In the genomic region with DNA sequence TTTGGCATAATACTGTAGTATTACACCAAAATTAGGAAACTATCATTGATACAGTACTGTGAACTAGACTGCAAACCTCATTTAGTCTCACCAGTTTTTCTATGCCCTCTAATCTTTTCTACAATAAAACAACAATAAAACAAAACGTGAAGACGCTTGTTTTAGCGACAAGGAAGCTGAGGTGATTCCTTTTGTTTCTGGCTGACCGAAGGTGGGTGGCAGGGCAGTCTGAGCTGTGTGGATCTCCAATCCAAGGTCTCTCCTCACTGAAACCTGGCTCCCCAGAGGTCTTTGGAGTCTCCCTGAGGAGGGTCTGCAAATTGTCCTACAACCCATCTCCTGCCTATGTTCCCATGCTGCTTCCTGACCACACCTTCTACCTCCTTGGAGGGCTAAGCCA, we compare ENCODE assay signal across 31 cellular contexts.
"Had no signal": no experiment of that assay in that cellular context is flagged by ENCODE, and none has a peak within 500 bp of the region (broad histone marks: within the 10 kb centered on the region; RNA-seq: fewer than 3 reads in every experiment).

No MANE protein-coding gene starts in this region.

- H3K27ac ChIP-seq: ascending aorta, KMS-11, RWPE1 had no signal

- H3K4me1 ChIP-seq: ascending aorta had no signal

- H3K9me3 ChIP-seq: ascending aorta had no signal

- H3K36me3 Mint-ChIP-seq: activated CD8-positive, alpha-beta memory T cell treated with anti-CD3 and anti-CD28 coated beads, Interleukin-2, amount 10 ng/mL, durations not matched to agents 7 days and 5 days; activated naive CD8-positive, alpha-beta T cell treated with anti-CD3 and anti-CD28 coated beads, Interleukin-2, amount 10 ng/mL, durations not matched to agents 7 days and 5 days; T-cell had no signal

- H3K4me3 Mint-ChIP-seq: activated CD4-positive, alpha-beta memory T cell treated with anti-CD3 and anti-CD28 coated beads, Interleukin-2, amount 10 ng/mL, durations not matched to agents 7 days and 5 days; activated CD4-positive, alpha-beta T cell treated with anti-CD3 and anti-CD28 coated beads for 36 hours; activated CD8-positive, alpha-beta memory T cell treated with anti-CD3 and anti-CD28 coated beads, Interleukin-2, amount 10 ng/mL, durations not matched to agents 7 days and 5 days; activated naive CD8-positive, alpha-beta T cell treated with anti-CD3 and anti-CD28 coated beads, Interleukin-2, amount 10 ng/mL, durations not matched to agents 7 days and 5 days; T-cell had no signal

- ATAC-seq: activated CD4-positive, alpha-beta T cell treated with anti-CD3 and anti-CD28 coated beads for 36 hours; activated CD4-positive, CD25-positive, alpha-beta regulatory T cell treated with anti-CD3 and anti-CD28 coated beads, Interleukin-2, amount 50 U/mL, for 24 hours; activated CD8-positive, alpha-beta memory T cell treated with anti-CD3 and anti-CD28 coated beads, Interleukin-2, amount 10 ng/mL, durations not matched to agents 7 days and 5 days; PC-3; Right ventricle myocardium inferior; SK-N-SH treated with all-trans-retinoic acid at 6 μM for 48 hours; T-cell had no signal

- H3K4me3 ChIP-seq: ascending aorta had no signal

- H3K9me3 Mint-ChIP-seq: activated CD4-positive, alpha-beta memory T cell treated with anti-CD3 and anti-CD28 coated beads, Interleukin-2, amount 10 ng/mL, durations not matched to agents 7 days and 5 days; activated naive CD8-positive, alpha-beta T cell treated with anti-CD3 and anti-CD28 coated beads, Interleukin-2, amount 10 ng/mL, durations not matched to agents 7 days and 5 days; T-cell had no signal

- DNase-seq: activated CD4-positive, alpha-beta memory T cell treated with anti-CD3 and anti-CD28 coated beads, Interleukin-2, amount 10 ng/mL, durations not matched to agents 7 days and 5 days; activated CD4-positive, alpha-beta T cell treated with anti-CD3 and anti-CD28 coated beads for 36 hours; activated CD4-positive, alpha-beta T cell treated with anti-CD3 and anti-CD28 coated beads, Interleukin-2, amount 50 U/mL, for 1 hour; activated CD8-positive, alpha-beta memory T cell treated with anti-CD3 and anti-CD28 coated beads for 24 hours; activated CD8-positive, alpha-beta memory T cell treated with anti-CD3 and anti-CD28 coated beads, Interleukin-2, amount 10 ng/mL, durations not matched to agents 7 days and 5 days; activated CD8-positive, alpha-beta memory T cell treated with anti-CD3 and anti-CD28 coated beads, Interleukin-2, amount 50 U/mL, for 48 hours; activated effector memory CD4-positive, alpha-beta T cell treated with Interleukin-2 at 50 U/mL for 16 hours; activated naive CD4-positive, alpha-beta T cell treated with anti-CD3 and anti-CD28 coated beads, Interleukin-2, amount 50 U/mL, for 16 hours; activated naive CD8-positive, alpha-beta T cell treated with anti-CD3 and anti-CD28 coated beads, Interleukin-2, amount 10 ng/mL, durations not matched to agents 7 days and 5 days; activated T-cell treated with anti-CD3 and anti-CD28 coated beads, Interleukin-2, amount 50 U/mL, for 48 hours; amygdala; NCI-H1092 treated with DMSO at 0.1 percent for 48 hours; NCI-H1417; NCI-H146; NCI-H187; NCI-H2029 treated with DMSO at 0.1 percent for 48 hours; NCI-H2107; NCI-H2171; NCI-H510A; NCI-H526; NCI-H748 treated with DMSO at 0.1 percent for 48 hours; NK-92 treated with Interleukin-12 subunit alpha and Interleukin-12 subunit beta, amount 100 ng/mL, for 24 hours; PC-3; T-cell; T1000 had no signal

- H3K27ac Mint-ChIP-seq: activated CD4-positive, alpha-beta memory T cell treated with anti-CD3 and anti-CD28 coated beads, Interleukin-2, amount 10 ng/mL, durations not matched to agents 7 days and 5 days; activated CD4-positive, alpha-beta T cell treated with anti-CD3 and anti-CD28 coated beads for 36 hours; activated CD8-positive, alpha-beta memory T cell treated with anti-CD3 and anti-CD28 coated beads, Interleukin-2, amount 10 ng/mL, durations not matched to agents 7 days and 5 days; activated naive CD8-positive, alpha-beta T cell treated with anti-CD3 and anti-CD28 coated beads, Interleukin-2, amount 10 ng/mL, durations not matched to agents 7 days and 5 days; T-cell had no signal

- H3K9ac ChIP-seq: KMS-11 had no signal

- H3K27me3 ChIP-seq: ascending aorta had no signal
